ENCODE assay signal across 7 cellular contexts in genomic region chr2:227939271-227940027, GRCh38.
DNase-seq lines count a peak whose midpoint lies in the region; ATAC-seq and TF ChIP-seq lines count a peak whose summit lies in the region.

No MANE protein-coding gene starts in this region.

- H3K4me3 Mint-ChIP-seq in activated naive CD8-positive, alpha-beta T cell treated with anti-CD3 and anti-CD28 coated beads for 36 hours = no peak overlapping the region

- no peak overlapping the region for H3K4me2 ChIP-seq in PC-9

- peak; percentile 52 for ATAC-seq in HG03066 (IDR thresholded peaks at IDR 0.05; ENCODE audit: low read depth, unreplicated experiment)
- ATAC-seq in GM21447 (IDR thresholded peaks at IDR 0.05; ENCODE audit: unreplicated experiment) = no peak

- no peaks in the 10 kb centered on the region for H3K27me3 ChIP-seq in PC-9 (ENCODE audit: insufficient read depth, low read depth)

- no peaks in the 10 kb centered on the region for H3F3A ChIP-seq in PC-9 (ENCODE audit: insufficient read depth, low read depth)

- peaks cover 4% of the 10 kb centered on the region for H3K9me3 Mint-ChIP-seq in activated naive CD8-positive, alpha-beta T cell treated with anti-CD3 and anti-CD28 coated beads for 36 hours

- H2AFZ ChIP-seq in PC-9 = no peak overlapping the region

- intact Hi-C loops in PC-9 (cut with micrococcal nuclease; ENCODE audit: unreplicated experiment) = loop anchor here (10.0 kb wide), 1 partner anchor 105 kb away; no protein-coding TSS in a partner anchor

- no peaks in the 10 kb centered on the region for H3K9me3 ChIP-seq in PC-9 (ENCODE audit: insufficient read depth, low read depth)

- POLR2A ChIA-PET in PC-9 (lab: Charles Lee; ENCODE audit: unreplicated experiment) = no interaction called here

- H3K27ac Mint-ChIP-seq in activated naive CD8-positive, alpha-beta T cell treated with anti-CD3 and anti-CD28 coated beads for 36 hours = no peak overlapping the region

- H3K79me2 ChIP-seq in PC-9 (ENCODE audit: low read depth) = no peaks in the 10 kb centered on the region

- H3K36me3 ChIP-seq in PC-9 (ENCODE audit: low read depth) = no peaks in the 10 kb centered on the region

- BruUV-seq in PC-9 (replicated peaks; lab: Mats Ljungman, UMichigan) = no TSS peak

- no peak overlapping the region for H3K27ac ChIP-seq in PC-9

- peaks cover 4% of the 10 kb centered on the region for H3K27me3 Mint-ChIP-seq in activated naive CD8-positive, alpha-beta T cell treated with anti-CD3 and anti-CD28 coated beads for 36 hours

- no peaks in the 10 kb centered on the region for H3K4me1 Mint-ChIP-seq in activated naive CD8-positive, alpha-beta T cell treated with anti-CD3 and anti-CD28 coated beads for 36 hours

- H3K4me3 ChIP-seq in PC-9 (no peak overlapping the region), fibroblast of pulmonary artery (replicated peaks; ENCODE audit: low read depth, low read length) (no peak overlapping the region)

- H4K20me1 ChIP-seq in PC-9 (ENCODE audit: insufficient read depth) = no peaks in the 10 kb centered on the region

- no peaks in the 10 kb centered on the region for H3K9me2 ChIP-seq in PC-9 (ENCODE audit: insufficient read depth)

- H3K4me1 ChIP-seq in PC-9 (replicated peaks; ENCODE audit: insufficient read depth) = no peaks in the 10 kb centered on the region

- CTCF ChIA-PET in PC-9 (lab: Charles Lee) = no interaction called here

- DNase-seq in PC-9 (no peak), fibroblast of pulmonary artery (ENCODE audit: low read depth) (peak; percentile 68), retina (peak; percentile 57)
- no peak for DNase-seq in activated naive CD8-positive, alpha-beta T cell treated with anti-CD3 and anti-CD28 coated beads for 36 hours

- no peaks in the 10 kb centered on the region for H3K36me3 Mint-ChIP-seq in activated naive CD8-positive, alpha-beta T cell treated with anti-CD3 and anti-CD28 coated beads for 36 hours

- peak; percentile 61 for TF ChIP-seq CTCF in GM12873 (IDR thresholded peaks at IDR 0.05; ENCODE audit: insufficient read depth, low read depth, low read length, missing control alignments)
- TF ChIP-seq CTCF in PC-9 (conservative IDR thresholded peaks at IDR 0.05) = peak; percentile 71
- TF ChIP-seq CTCF in fibroblast of pulmonary artery (IDR thresholded peaks at IDR 0.05; ENCODE audit: low read length, missing control alignments) = peak; percentile 68

Comparison
In these comparisons a context has a peak if more than half of its experiments do, and no peak if none do; other contexts are left out.
1. DNase-seq: peak in fibroblast of pulmonary artery (single experiment) and retina (single experiment); none in PC-9 (0 of 2) and activated naive CD8-positive, alpha-beta T cell treated with anti-CD3 and anti-CD28 coated beads for 36 hours (single experiment).
2. Peak in every context shown above with its lines, with median percentiles within 50 percentile points of each other: CTCF ChIP-seq.